33 cellular contexts compared by ENCODE assay signal in the genomic region with DNA sequence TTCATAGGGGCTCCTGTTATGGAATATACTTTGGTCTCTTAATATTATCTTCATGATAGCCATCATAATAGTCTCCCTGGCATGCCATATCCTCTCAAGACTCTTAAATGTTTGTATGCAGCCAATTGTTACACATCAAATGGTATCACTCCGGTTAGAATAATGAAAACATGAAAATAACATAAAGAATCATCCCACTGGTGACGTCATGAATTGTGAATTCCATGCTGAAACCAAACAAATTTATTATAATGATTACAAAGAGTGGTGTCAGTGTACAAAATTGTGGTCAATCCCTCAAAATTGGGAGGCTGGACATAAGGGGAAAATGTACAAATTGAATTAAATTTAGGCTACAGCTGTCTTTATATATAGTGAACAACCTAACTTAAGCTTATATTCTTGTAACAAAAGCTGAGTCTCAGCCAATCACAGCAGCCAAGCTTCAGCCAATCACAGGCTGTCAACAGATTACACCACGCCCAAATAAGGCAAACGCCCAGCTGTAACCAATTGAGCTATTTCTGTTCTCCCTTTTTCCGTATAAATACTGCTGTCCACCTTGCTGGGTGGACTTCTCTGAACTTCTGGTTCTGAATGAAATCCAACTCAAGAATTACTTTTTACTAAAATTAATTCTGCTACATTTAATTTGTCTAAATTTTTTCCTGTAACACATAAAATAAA.
"Had no signal": no experiment of that assay in that cellular context is flagged by ENCODE, and none has a peak within 500 bp of the region (broad histone marks: within the 10 kb centered on the region; RNA-seq: fewer than 3 reads in every experiment).

No MANE protein-coding gene starts in this region.

- H3K4me1 ChIP-seq: adrenal gland, body of pancreas, esophagus squamous epithelium, gastroesophageal sphincter, heart right ventricle had no signal

- H3K27ac ChIP-seq: adrenal gland, body of pancreas, epithelial cell of prostate, esophagus squamous epithelium, gastroesophageal sphincter, heart right ventricle, WERI-Rb-1 had no signal

- H3K4me3 ChIP-seq: adrenal gland, body of pancreas, esophagus squamous epithelium, gastroesophageal sphincter, heart right ventricle had no signal

- DNase-seq: activated B cell treated with CpG ODN at 0.5 μM for 24 hours; activated CD4-positive, alpha-beta memory T cell treated with anti-CD3 and anti-CD28 coated beads for 36 hours; activated CD4-positive, alpha-beta T cell treated with anti-CD3 and anti-CD28 coated beads for 48 hours; activated CD4-positive, alpha-beta T cell treated with anti-CD3 and anti-CD28 coated beads, Interleukin-2, amount 50 U/mL, for 1 hour; activated CD8-positive, alpha-beta memory T cell treated with anti-CD3 and anti-CD28 coated beads, Interleukin-2, amount 10 ng/mL, durations not matched to agents 7 days and 5 days; activated CD8-positive, alpha-beta memory T cell treated with anti-CD3 and anti-CD28 coated beads, Interleukin-2, amount 50 U/mL, for 4 hours; activated CD8-positive, alpha-beta T cell treated with anti-CD3 and anti-CD28 coated beads, Interleukin-2, amount 10 ng/mL, durations not matched to agents 7 days and 5 days; activated effector memory CD4-positive, alpha-beta T cell treated with anti-CD3 and anti-CD28 coated beads, Interleukin-2, amount 50 U/mL, for 16 hours; activated naive CD4-positive, alpha-beta T cell treated with anti-CD3 and anti-CD28 coated beads for 36 hours; activated naive CD8-positive, alpha-beta T cell treated with anti-CD3 and anti-CD28 coated beads for 36 hours; activated naive CD8-positive, alpha-beta T cell treated with anti-CD3 and anti-CD28 coated beads, Interleukin-2, amount 50 U/mL, for 24 hours; activated T-cell treated with anti-CD3 and anti-CD28 coated beads, Interleukin-2, amount 50 U/mL, for 1 hour; activated T-cell treated with anti-CD3 and anti-CD28 coated beads, Interleukin-2, amount 50 U/mL, for 48 hours; adrenal gland; amygdala; aorta; body of pancreas; caudate nucleus; cortex of kidney; dermis blood vessel endothelial cell; effector CD8-positive, alpha-beta T cell; esophagus squamous epithelium; foreskin melanocyte; heart right ventricle; T-helper 17 cell; T1000; WERI-Rb-1 had no signal

- H3K27me3 ChIP-seq: adrenal gland, body of pancreas, esophagus squamous epithelium, gastroesophageal sphincter, heart right ventricle had no signal

- FAIRE-seq: colon, endometrium, endothelial cell of umbilical vein had no signal

- H3K9me3 ChIP-seq: adrenal gland, body of pancreas, esophagus squamous epithelium had no signal

- ATAC-seq: activated CD4-positive, CD25-positive, alpha-beta regulatory T cell treated with anti-CD3 and anti-CD28 coated beads, Interleukin-2, amount 50 U/mL, for 24 hours; activated CD8-positive, alpha-beta memory T cell treated with anti-CD3 and anti-CD28 coated beads, Interleukin-2, amount 10 ng/mL, durations not matched to agents 7 days and 5 days; activated CD8-positive, alpha-beta T cell treated with anti-CD3 and anti-CD28 coated beads, Interleukin-2, amount 10 ng/mL, durations not matched to agents 7 days and 5 days; activated naive CD8-positive, alpha-beta T cell treated with anti-CD3 and anti-CD28 coated beads, Interleukin-2, amount 50 U/mL, for 24 hours; body of pancreas; gastroesophageal sphincter; heart right ventricle; T-helper 17 cell had no signal

- H3K36me3 ChIP-seq: adrenal gland, esophagus squamous epithelium, gastroesophageal sphincter, heart right ventricle, WERI-Rb-1 had no signal
